Comparison of ENCODE assay signal across 8 cellular contexts in the genomic region with DNA sequence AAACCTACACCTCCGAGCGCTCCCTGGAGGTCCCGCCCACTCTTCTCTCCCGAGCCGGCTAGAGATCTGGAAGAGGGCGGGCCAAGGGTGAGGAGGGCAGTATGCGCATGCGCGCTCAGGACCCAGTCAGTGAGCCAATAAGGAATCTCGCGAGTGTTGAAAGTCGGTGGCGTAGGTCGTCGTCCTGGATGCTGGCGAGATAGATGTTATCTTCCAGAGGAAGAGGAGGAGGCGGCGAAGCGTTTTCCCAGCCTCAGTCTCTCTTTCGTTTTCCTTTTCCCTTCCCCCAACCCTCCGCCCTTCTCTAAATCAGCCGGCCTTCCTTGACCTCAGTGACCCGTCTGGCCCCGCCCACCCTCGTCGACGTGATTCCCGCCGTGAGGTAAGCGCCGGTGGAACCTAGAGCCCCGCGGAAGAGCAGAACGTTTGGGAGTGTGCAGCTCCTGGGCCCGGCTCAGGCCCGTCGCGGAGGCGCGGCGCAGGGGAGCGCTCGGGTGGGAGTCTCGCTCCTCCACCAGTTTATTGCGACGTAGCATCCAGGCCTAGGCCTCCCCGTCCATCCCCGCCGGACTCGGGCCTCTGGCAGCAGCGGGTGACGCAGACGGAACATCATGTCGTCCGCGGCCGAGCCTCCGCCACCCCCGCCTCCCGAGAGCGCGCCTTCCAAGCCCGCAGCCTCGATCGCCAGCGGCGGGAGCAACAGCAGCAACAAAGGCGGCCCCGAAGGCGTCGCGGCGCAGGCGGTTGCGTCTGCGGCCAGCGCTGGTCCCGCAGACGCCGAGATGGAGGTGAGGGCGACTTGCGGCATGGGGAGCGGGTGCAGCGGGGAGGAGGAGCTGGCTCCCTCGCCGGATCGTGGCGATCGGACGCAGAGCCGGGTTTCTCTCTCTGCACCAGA. TPM values are rescaled to one million over a fixed set of nuclear protein-coding genes. Genes with fewer than 3 reads are reported as not detected.
DNase-seq lines count a peak whose midpoint lies in the region; ATAC-seq and TF ChIP-seq lines count a peak whose summit lies in the region.

A gene with protein sequence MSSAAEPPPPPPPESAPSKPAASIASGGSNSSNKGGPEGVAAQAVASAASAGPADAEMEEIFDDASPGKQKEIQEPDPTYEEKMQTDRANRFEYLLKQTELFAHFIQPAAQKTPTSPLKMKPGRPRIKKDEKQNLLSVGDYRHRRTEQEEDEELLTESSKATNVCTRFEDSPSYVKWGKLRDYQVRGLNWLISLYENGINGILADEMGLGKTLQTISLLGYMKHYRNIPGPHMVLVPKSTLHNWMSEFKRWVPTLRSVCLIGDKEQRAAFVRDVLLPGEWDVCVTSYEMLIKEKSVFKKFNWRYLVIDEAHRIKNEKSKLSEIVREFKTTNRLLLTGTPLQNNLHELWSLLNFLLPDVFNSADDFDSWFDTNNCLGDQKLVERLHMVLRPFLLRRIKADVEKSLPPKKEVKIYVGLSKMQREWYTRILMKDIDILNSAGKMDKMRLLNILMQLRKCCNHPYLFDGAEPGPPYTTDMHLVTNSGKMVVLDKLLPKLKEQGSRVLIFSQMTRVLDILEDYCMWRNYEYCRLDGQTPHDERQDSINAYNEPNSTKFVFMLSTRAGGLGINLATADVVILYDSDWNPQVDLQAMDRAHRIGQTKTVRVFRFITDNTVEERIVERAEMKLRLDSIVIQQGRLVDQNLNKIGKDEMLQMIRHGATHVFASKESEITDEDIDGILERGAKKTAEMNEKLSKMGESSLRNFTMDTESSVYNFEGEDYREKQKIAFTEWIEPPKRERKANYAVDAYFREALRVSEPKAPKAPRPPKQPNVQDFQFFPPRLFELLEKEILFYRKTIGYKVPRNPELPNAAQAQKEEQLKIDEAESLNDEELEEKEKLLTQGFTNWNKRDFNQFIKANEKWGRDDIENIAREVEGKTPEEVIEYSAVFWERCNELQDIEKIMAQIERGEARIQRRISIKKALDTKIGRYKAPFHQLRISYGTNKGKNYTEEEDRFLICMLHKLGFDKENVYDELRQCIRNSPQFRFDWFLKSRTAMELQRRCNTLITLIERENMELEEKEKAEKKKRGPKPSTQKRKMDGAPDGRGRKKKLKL (plus strand): TSS at position 389 of the 898 bp plus-strand sequence. CDS start 223 bp downstream, at position 612.

- H3K27me3 ChIP-seq in mucosa of rectum (ENCODE audit: control insufficient read depth in 2 of 2, insufficient read depth in 2 of 2, low read length in 2 of 2) = no peaks in the 10 kb centered on the region

- peak within 1 kb of the TSS; percentile 98 to 99 for H3K27ac ChIP-seq in mucosa of rectum (ENCODE audit: low read depth in 2 of 2, low read length in 2 of 2)

- in situ Hi-C loops in KBM-7 (cut with MboI; ENCODE audit: low pct_unique_long_range_greater_than_20kb, low sequenced_read_pairs) = no loop called here

- H3K36me3 ChIP-seq in mucosa of rectum (ENCODE audit: control insufficient read depth in 2 of 2, insufficient read depth in 2 of 2, low read length in 2 of 2) = peaks cover 9 to 14% of the 10 kb centered on the region in 2 donors

- H3K27ac Mint-ChIP-seq in activated T-cell treated with anti-CD3 and anti-CD28 coated beads, Interleukin-2, amount 50 U/mL, for 24 hours = peak within 1 kb of the TSS; percentile 98

- peak; percentile 88 for ATAC-seq in GM21717 (IDR thresholded peaks at IDR 0.05; ENCODE audit: unreplicated experiment)

- H3K4me1 ChIP-seq in mucosa of rectum (ENCODE audit: control insufficient read depth in 2 of 2, insufficient read depth in 2 of 2, low read length in 2 of 2) = peaks cover 11 to 16% of the 10 kb centered on the region in 2 donors

- H3K9me3 Mint-ChIP-seq in activated T-cell treated with anti-CD3 and anti-CD28 coated beads, Interleukin-2, amount 50 U/mL, for 24 hours = no peaks in the 10 kb centered on the region

- H3K9me3 ChIP-seq in mucosa of rectum (ENCODE audit: control insufficient read depth in 2 of 2, low read length in 2 of 2) = no peaks in the 10 kb centered on the region

- H3K27me3 Mint-ChIP-seq in activated T-cell treated with anti-CD3 and anti-CD28 coated beads, Interleukin-2, amount 50 U/mL, for 24 hours = no peaks in the 10 kb centered on the region

- peaks cover 48% of the 10 kb centered on the region for H3K36me3 Mint-ChIP-seq in activated T-cell treated with anti-CD3 and anti-CD28 coated beads, Interleukin-2, amount 50 U/mL, for 24 hours (ENCODE audit: low read depth)

- H3K4me1 Mint-ChIP-seq in activated T-cell treated with anti-CD3 and anti-CD28 coated beads, Interleukin-2, amount 50 U/mL, for 24 hours (ENCODE audit: low read depth) = peaks cover 31% of the 10 kb centered on the region

- peak; percentile 98 for DNase-seq in DMS153 treated with DMSO at 0.1 percent for 48 hours (lab: John Stamatoyannopoulos, UW; ENCODE audit: unreplicated experiment)
- DNase-seq in KBM-7 = peak; percentile 98
- DNase-seq in activated T-cell treated with anti-CD3 and anti-CD28 coated beads, Interleukin-2, amount 50 U/mL, for 24 hours = peak; percentile 97
- peak; percentile 99 for DNase-seq in erythroblast (lab: John Stamatoyannopoulos, UW)
- DNase-seq in stimulated activated CD8-positive, alpha-beta memory T cell treated with anti-CD3 and anti-CD28 coated beads, Interleukin-4, amount 100 ng/mL, for 48 hours = peak; percentile 96

- TF ChIP-seq POLR2A in erythroblast (IDR thresholded peaks at IDR 0.05; ENCODE audit: low read length) = peak; percentile 91

- peak within 1 kb of the TSS; percentile 79 to 98 for H3K9ac ChIP-seq in mucosa of rectum (ENCODE audit: low read depth in 1 of 2, low read length in 2 of 2)

- peak within 1 kb of the TSS; percentile 97 to 99 for H3K4me3 ChIP-seq in mucosa of rectum (ENCODE audit: low read length in 2 of 2)

- H3K4me3 Mint-ChIP-seq in activated T-cell treated with anti-CD3 and anti-CD28 coated beads, Interleukin-2, amount 50 U/mL, for 24 hours = peak within 1 kb of the TSS; percentile 95

TF ChIP-seq in PFSK-1, 5 proteins besides CTCF, POLR2A, EP300 and RAD21:
- TF ChIP-seq, protein P1, sequence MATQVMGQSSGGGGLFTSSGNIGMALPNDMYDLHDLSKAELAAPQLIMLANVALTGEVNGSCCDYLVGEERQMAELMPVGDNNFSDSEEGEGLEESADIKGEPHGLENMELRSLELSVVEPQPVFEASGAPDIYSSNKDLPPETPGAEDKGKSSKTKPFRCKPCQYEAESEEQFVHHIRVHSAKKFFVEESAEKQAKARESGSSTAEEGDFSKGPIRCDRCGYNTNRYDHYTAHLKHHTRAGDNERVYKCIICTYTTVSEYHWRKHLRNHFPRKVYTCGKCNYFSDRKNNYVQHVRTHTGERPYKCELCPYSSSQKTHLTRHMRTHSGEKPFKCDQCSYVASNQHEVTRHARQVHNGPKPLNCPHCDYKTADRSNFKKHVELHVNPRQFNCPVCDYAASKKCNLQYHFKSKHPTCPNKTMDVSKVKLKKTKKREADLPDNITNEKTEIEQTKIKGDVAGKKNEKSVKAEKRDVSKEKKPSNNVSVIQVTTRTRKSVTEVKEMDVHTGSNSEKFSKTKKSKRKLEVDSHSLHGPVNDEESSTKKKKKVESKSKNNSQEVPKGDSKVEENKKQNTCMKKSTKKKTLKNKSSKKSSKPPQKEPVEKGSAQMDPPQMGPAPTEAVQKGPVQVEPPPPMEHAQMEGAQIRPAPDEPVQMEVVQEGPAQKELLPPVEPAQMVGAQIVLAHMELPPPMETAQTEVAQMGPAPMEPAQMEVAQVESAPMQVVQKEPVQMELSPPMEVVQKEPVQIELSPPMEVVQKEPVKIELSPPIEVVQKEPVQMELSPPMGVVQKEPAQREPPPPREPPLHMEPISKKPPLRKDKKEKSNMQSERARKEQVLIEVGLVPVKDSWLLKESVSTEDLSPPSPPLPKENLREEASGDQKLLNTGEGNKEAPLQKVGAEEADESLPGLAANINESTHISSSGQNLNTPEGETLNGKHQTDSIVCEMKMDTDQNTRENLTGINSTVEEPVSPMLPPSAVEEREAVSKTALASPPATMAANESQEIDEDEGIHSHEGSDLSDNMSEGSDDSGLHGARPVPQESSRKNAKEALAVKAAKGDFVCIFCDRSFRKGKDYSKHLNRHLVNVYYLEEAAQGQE (IDR thresholded peaks at IDR 0.05; ENCODE audit: insufficient read depth in 1 of 2, low read depth in 2 of 2, low read length in 2 of 2) = no peak
- TF ChIP-seq SIN3A (IDR thresholded peaks at IDR 0.05; ENCODE audit: borderline replicate concordance, insufficient read depth, low read length) (peak; percentile 35; the same call in 1 of the 2 replicates), FOXP2 (optimal IDR thresholded peaks at IDR 0.05; ENCODE audit: borderline replicate concordance, extremely low read depth, extremely low read length, insufficient read depth) (no peak), TAF1 (IDR thresholded peaks at IDR 0.05; ENCODE audit: borderline replicate concordance, insufficient read depth, low read length) (peak; percentile 72; the same call in 1 of the 2 replicates), POLR2AphosphoS5 (IDR thresholded peaks at IDR 0.05; ENCODE audit: low read depth, low read length) (peak; percentile 89)

RNA-seq across cellular contexts. Expression of the gene that starts here (rescaled TPM):
- 23.1 TPM for polyA plus RNA-seq in PFSK-1 (2012; ENCODE audit: insufficient read length, low read depth)

Comparison
In these comparisons a context has a peak if more than half of its experiments do, and no peak if none do; other contexts are left out.
1. Peak in every context shown above with its lines: DNase-seq, ATAC-seq, H3K4me3 ChIP-seq and H3K27ac ChIP-seq.